ENCODE assay signal across 10 cellular contexts in the genomic region with DNA sequence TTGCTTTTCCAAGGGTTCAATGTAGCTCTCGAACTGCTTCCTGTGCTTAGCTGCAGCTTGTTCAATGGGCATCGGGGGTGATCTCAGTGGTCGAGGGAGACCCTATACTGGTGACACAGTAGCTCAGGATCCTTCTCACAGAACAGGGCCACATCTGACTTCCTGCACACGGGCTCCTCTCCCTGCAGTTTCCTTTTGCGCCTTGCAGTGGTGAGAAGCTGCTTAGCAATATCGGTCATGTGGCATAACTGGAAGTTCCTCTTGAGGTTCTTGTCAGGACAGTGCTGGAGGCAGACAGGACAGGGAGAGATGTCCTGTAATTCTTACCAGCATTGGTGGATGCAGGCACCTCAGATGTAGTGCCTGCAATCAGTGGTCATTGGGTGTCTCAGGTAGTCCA.
A peak's percentile ranks its signal among the peaks of the same experiment; 100 is the strongest.
DNase-seq lines count a peak whose midpoint lies in the region; ATAC-seq and TF ChIP-seq lines count a peak whose summit lies in the region.
"Had no signal": no experiment of that assay in that cellular context is flagged by ENCODE, and none has a peak within 500 bp of the region (broad histone marks: within the 10 kb centered on the region; RNA-seq: fewer than 3 reads in every experiment).

No MANE protein-coding gene starts in this region.

- H4K20me1 ChIP-seq in neural progenitor cell (ENCODE audit: low read depth) = no peaks in the 10 kb centered on the region

- H3K4me1 ChIP-seq in neural progenitor cell (no peaks in the 10 kb centered on the region), HAP-1 (no peaks in the 10 kb centered on the region)

- H3K4me1 Mint-ChIP-seq in neural progenitor cell = peaks cover 4% of the 10 kb centered on the region

- H3K27me3 ChIP-seq in neural progenitor cell = no peaks in the 10 kb centered on the region
- no peaks in the 10 kb centered on the region for H3K27me3 ChIP-seq in HAP-1 (ENCODE audit: low read depth)

- no peaks in the 10 kb centered on the region for H3F3A ChIP-seq in neural progenitor cell (ENCODE audit: low read depth)

- no peak overlapping the region for H3K4me2 ChIP-seq in neural progenitor cell

- intact Hi-C loops in left ventricle myocardium superior (cut with micrococcal nuclease) = no loop called here

- in situ Hi-C loops in HAP-1 (cut with MboI; ENCODE audit: low sequenced_read_pairs) = no loop called here

- H3K36me3 Mint-ChIP-seq in neural progenitor cell = no peaks in the 10 kb centered on the region

- H3K27ac Mint-ChIP-seq in neural progenitor cell = peak overlapping the region; percentile 43
- H3K27ac Mint-ChIP-seq: progenitor cell of endocrine pancreas had no signal

- no peak overlapping the region for H3K4me3 Mint-ChIP-seq in neural progenitor cell

- no peak overlapping the region for H3K4me3 ChIP-seq in neural progenitor cell
- no peak overlapping the region for H3K4me3 ChIP-seq in HAP-1

- TF ChIP-seq CTCF in neural progenitor cell (IDR thresholded peaks at IDR 0.05) = no peak

- no peak overlapping the region for H3K27ac ChIP-seq in neural progenitor cell

- peaks cover 4% of the 10 kb centered on the region for H3K9me3 Mint-ChIP-seq in neural progenitor cell

- peaks cover 3% of the 10 kb centered on the region for H3K27me3 Mint-ChIP-seq in neural progenitor cell (ENCODE audit: insufficient read depth, low read depth)

- no peak for DNase-seq in neural progenitor cell (ENCODE audit: low spot score)
- no peak for DNase-seq in left ventricle myocardium superior
- no peak for DNase-seq in NCI-H1092 (lab: John Stamatoyannopoulos, UW)
- no peak for DNase-seq in HAP-1 (ENCODE audit: low spot score in 2 of 2)
- DNase-seq: IMR-90, kidney had no signal

- H3K9me3 ChIP-seq in neural progenitor cell (ENCODE audit: low read depth) = no peaks in the 10 kb centered on the region
- H3K9me3 ChIP-seq in HAP-1 = no peaks in the 10 kb centered on the region

- ATAC-seq in GM19043 (IDR thresholded peaks at IDR 0.05; ENCODE audit: low read depth, unreplicated experiment) = peak; percentile 79
- ATAC-seq in HG02678 (IDR thresholded peaks at IDR 0.05; ENCODE audit: unreplicated experiment) = peak; percentile 57
- ATAC-seq in HG03575 (IDR thresholded peaks at IDR 0.05; ENCODE audit: extremely low read depth, insufficient number of reproducible peaks, low FRiP score, unreplicated experiment) = peak; percentile 76
- no peak for ATAC-seq in left ventricle myocardium superior

- no peak overlapping the region for H3K9ac ChIP-seq in neural progenitor cell

- H3K36me3 ChIP-seq in neural progenitor cell = no peaks in the 10 kb centered on the region
- no peaks in the 10 kb centered on the region for H3K36me3 ChIP-seq in HAP-1 (replicated peaks)

- H3K79me2 ChIP-seq in neural progenitor cell (ENCODE audit: low read depth) = no peaks in the 10 kb centered on the region

- no peak overlapping the region for H2AFZ ChIP-seq in neural progenitor cell (replicated peaks)
